22 cellular contexts compared by ENCODE assay signal in the genomic region with DNA sequence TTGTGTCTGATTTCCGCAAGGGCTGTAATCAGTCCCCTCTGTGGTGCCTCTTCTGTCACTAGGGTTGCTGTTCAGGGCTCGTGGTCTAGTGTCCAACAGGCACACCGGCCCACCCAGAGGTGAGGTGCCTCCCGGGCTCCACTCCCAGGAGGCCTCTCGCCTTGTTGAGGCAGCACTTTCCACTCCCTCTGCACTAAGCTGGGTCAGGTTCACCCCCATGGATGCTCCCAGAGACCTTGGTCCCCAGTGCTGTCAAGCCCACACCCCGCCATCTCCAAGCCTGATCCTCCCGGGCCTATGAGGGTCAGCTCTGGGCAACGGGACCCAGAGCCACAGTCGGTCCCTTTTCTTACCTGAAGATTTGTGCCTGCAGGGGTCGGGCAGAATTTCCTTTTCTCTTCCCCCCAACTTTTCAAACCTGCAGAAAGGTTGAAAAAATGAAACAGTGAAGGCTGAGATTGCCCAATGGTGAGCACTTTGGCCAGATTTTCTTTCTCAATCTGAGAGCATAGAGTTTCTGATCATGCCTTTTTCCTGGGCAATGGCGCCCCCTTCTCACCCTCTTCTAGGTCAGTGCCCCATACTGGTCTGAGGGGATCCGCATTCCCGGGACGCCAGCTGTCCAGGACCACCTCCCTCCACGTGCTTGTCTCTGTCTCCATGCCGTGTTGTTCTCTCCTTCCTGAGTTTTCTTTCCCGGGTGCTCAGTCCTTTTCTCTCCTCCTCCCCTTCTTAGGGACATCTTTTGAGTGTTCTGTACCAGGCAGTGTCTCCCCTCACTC.
"Had no signal": no experiment of that assay in that cellular context is flagged by ENCODE, and none has a peak within 500 bp of the region (broad histone marks: within the 10 kb centered on the region; RNA-seq: fewer than 3 reads in every experiment).

No MANE protein-coding gene starts in this region.

- DNase-seq: activated CD4-positive, alpha-beta T cell treated with anti-CD3 and anti-CD28 coated beads, Interleukin-2, amount 10 ng/mL, durations not matched to agents 7 days and 5 days; activated CD4-positive, CD25-positive, alpha-beta regulatory T cell treated with anti-CD3 and anti-CD28 coated beads, Interleukin-2, amount 50 U/mL, for 72 hours; activated CD8-positive, alpha-beta memory T cell treated with anti-CD3 and anti-CD28 coated beads, Interleukin-2, amount 10 ng/mL, durations not matched to agents 7 days and 5 days; activated CD8-positive, alpha-beta T cell treated with anti-CD3 and anti-CD28 coated beads for 36 hours; activated effector memory CD4-positive, alpha-beta T cell treated with anti-CD3 and anti-CD28 coated beads, Interleukin-2, amount 50 U/mL, for 16 hours; activated naive CD4-positive, alpha-beta T cell treated with anti-CD3 and anti-CD28 coated beads, Interleukin-2, amount 10 ng/mL, durations not matched to agents 7 days and 5 days; activated naive CD8-positive, alpha-beta T cell treated with anti-CD3 and anti-CD28 coated beads, Interleukin-2, amount 50 U/mL, for 24 hours; activated T-cell treated with anti-CD3 and anti-CD28 coated beads for 4 hours; effector CD4-positive, alpha-beta T cell; nucleus accumbens; retina; stimulated activated CD4-positive, alpha-beta T cell treated with anti-CD3 and anti-CD28 coated beads, Interleukin-15, amount 100 ng/mL, for 24 hours; stomach had no signal

- H3K4me1 ChIP-seq: foreskin keratinocyte, stomach had no signal

- H3K36me3 ChIP-seq: cardiac muscle cell, sigmoid colon, stomach, suprapubic skin, tibial nerve had no signal

- H3K27ac ChIP-seq: cardiac muscle cell, foreskin keratinocyte, hepatocyte, sigmoid colon, stomach, suprapubic skin, tibial nerve, VCaP had no signal

- H3K9me3 ChIP-seq: sigmoid colon, suprapubic skin had no signal

- H3K4me3 ChIP-seq: cardiac muscle cell, hepatocyte, sigmoid colon, smooth muscle cell, stomach, suprapubic skin, tibial nerve had no signal

- ATAC-seq: activated CD8-positive, alpha-beta memory T cell treated with anti-CD3 and anti-CD28 coated beads, Interleukin-2, amount 10 ng/mL, durations not matched to agents 7 days and 5 days; activated CD8-positive, alpha-beta T cell treated with anti-CD3 and anti-CD28 coated beads for 36 hours; activated naive CD8-positive, alpha-beta T cell treated with anti-CD3 and anti-CD28 coated beads, Interleukin-2, amount 50 U/mL, for 24 hours; stimulated activated memory B cell treated with anti-CD40 and anti-IgM and Interleukin-4, amounts not matched to agents 10 μg/mL and 1 μg/mL and 100 μg/mL, for 72 hours had no signal

- H3K27me3 ChIP-seq: cardiac muscle cell, hepatocyte, sigmoid colon, suprapubic skin had no signal
